11 cellular contexts compared by ENCODE assay signal in the genomic region with DNA sequence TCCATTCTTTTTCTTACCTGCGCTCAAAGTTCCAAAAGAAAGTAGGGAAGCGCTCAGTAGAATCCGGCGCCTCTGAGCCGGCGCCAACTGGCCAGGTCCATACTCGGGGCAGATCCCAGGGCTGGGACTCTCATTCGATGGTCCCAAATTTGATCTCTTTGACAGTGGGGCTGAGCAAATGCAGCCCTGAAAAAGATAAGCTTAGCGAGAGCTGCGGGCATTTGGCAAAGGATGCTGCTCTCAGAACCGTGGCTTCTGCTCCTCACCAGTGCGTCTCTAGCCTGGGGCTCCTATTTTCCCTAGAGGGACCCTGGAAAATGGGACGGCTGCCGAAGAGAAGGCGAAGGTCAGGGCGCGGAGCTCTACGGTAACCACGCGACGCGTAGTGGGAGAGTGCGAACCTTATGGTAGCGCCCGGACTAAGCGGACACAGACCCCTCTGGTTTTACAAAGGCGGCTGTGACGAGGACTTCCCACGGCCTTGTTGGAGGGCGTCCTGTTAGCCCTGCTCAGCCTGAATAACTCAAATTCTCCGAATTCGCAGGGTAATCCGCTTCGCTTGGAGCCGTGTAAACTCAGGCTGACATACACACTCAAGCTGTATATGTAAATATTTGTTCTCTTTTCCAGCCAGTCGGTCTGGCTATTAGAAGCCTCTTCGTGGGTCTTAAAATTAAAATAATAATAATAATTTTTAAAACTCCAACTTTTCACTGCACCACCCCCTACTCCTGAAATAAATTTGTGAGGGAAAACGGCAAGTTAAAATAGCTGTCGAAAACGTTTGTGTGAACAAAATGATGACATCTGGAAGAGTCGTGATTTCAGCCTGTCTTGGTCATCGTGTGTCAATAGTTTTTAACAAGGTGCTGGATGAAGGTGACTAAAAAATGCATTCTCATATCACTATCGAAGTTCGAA. TPM values are rescaled to one million over a fixed set of nuclear protein-coding genes. Genes with fewer than 3 reads are reported as not detected.
DNase-seq lines count a peak whose midpoint lies in the region; ATAC-seq and TF ChIP-seq lines count a peak whose summit lies in the region.
"Had no signal": no experiment of that assay in that cellular context is flagged by ENCODE, and none has a peak within 500 bp of the region (broad histone marks: within the 10 kb centered on the region; RNA-seq: fewer than 3 reads in every experiment).

No MANE protein-coding gene starts in this region.

- H3K27ac ChIP-seq in 22Rv1 (0 out of 2 replicates have a peak overlapping the region, but pooled peaks have one; percentile 26), HUES6 (ENCODE audit: low read depth, low read length) (no peak overlapping the region), ectodermal cell (ENCODE audit: insufficient read depth, low read depth, low read length, poor library complexity, severe bottlenecking) (no peak overlapping the region), foreskin keratinocyte (no peak overlapping the region)

- TF ChIP-seq CTCF in 22Rv1 (IDR thresholded peaks at IDR 0.05) (no peak), foreskin keratinocyte (conservative IDR thresholded peaks at IDR 0.05) (no peak)

- H3K27ac Mint-ChIP-seq in naive thymus-derived CD8-positive, alpha-beta T cell: peak overlapping the region in 2 of 10 donors; percentile 37 to 67

- H3K9ac ChIP-seq in HUES6 (ENCODE audit: low read length): peak overlapping the region; percentile 62

- peaks cover 37% of the 10 kb centered on the region for H3K4me1 ChIP-seq in HUES6 (ENCODE audit: control insufficient read depth, insufficient read depth, low read length)
- H3K4me1 ChIP-seq in ectodermal cell (ENCODE audit: control insufficient read depth, insufficient read depth, low read length): peaks cover 13% of the 10 kb centered on the region
- no peaks in the 10 kb centered on the region for H3K4me1 ChIP-seq in foreskin keratinocyte

- peaks cover 100% of the 10 kb centered on the region for H3K27me3 ChIP-seq in HUES6 (ENCODE audit: control insufficient read depth, insufficient read depth, low read length)
- peaks cover 100% of the 10 kb centered on the region for H3K27me3 ChIP-seq in ectodermal cell (ENCODE audit: control insufficient read depth, insufficient read depth, low read length, poor library complexity, severe bottlenecking)
- H3K27me3 ChIP-seq in foreskin keratinocyte: peaks cover 100% of the 10 kb centered on the region

- peaks cover 61 to 87% (median 73%) of the 10 kb centered on the region in 5 donors for H3K27me3 Mint-ChIP-seq in naive thymus-derived CD8-positive, alpha-beta T cell

- no peak for ATAC-seq in naive thymus-derived CD8-positive, alpha-beta T cell
- no peak for ATAC-seq in foreskin keratinocyte

- H3K4me3 Mint-ChIP-seq in naive thymus-derived CD8-positive, alpha-beta T cell: peak overlapping the region in 9 of 10 donors; percentile 8 to 68 (median 41)

- 2 to 3% methylated on average over 40 to 42 of the region's 44 CpGs for WGBS in ectodermal cell, 2 experiments

- peaks cover 0 to 20% (median 2%) of the 10 kb centered on the region in 9 donors for H3K9me3 Mint-ChIP-seq in naive thymus-derived CD8-positive, alpha-beta T cell

- POLR2A ChIA-PET in naive thymus-derived CD8-positive, alpha-beta T cell (lab: Charles Lee): no interaction called here

- no peaks in the 10 kb centered on the region for H3K9me3 ChIP-seq in HUES6 (ENCODE audit: control insufficient read depth, insufficient read depth, low read depth, low read length)
- H3K9me3 ChIP-seq in ectodermal cell (ENCODE audit: control insufficient read depth, low read length): no peaks in the 10 kb centered on the region

- H3K36me3 Mint-ChIP-seq in naive thymus-derived CD8-positive, alpha-beta T cell: peaks cover 0 to 18% (median 2%) of the 10 kb centered on the region in 3 donors

- H3K36me3 ChIP-seq in HUES6 (ENCODE audit: control insufficient read depth, insufficient read depth, low read length) (no peaks in the 10 kb centered on the region), ectodermal cell (ENCODE audit: control insufficient read depth, insufficient read depth, low read length) (no peaks in the 10 kb centered on the region)

- DNase-seq in naive thymus-derived CD8-positive, alpha-beta T cell: no peak
- DNase-seq in foreskin keratinocyte (no peak), NCI-H82 (lab: John Stamatoyannopoulos, UW) (no peak), inferior parietal cortex (ENCODE audit: extremely low spot score) (no peak), NOMO-1 treated with dmso at 0.1 percent for 144 hours (lab: John Stamatoyannopoulos, UW; ENCODE audit: unreplicated experiment) (no peak)
- DNase-seq: COR-L47 had no signal

- H3K4me1 Mint-ChIP-seq in naive thymus-derived CD8-positive, alpha-beta T cell: peaks cover 6 to 26% (median 18%) of the 10 kb centered on the region in 4 donors

- H3K4me3 ChIP-seq in HUES6 (ENCODE audit: low read depth, low read length): peak overlapping the region; percentile 68
- H3K4me3 ChIP-seq in ectodermal cell (ENCODE audit: insufficient read depth, low read depth, low read length): peak overlapping the region; percentile 36
- H3K4me3 ChIP-seq: lung had no signal

RNA-seq across cellular contexts. Expression of a gene that starts 0.9 kb away (rescaled TPM):
- polyA plus RNA-seq in ectodermal cell (2013, experiment 1 of 4): 0.30 TPM
- not detected for polyA plus RNA-seq in ectodermal cell (2013, experiment 2 of 4)
- 0.43 TPM for polyA plus RNA-seq in ectodermal cell (2013, experiment 3 of 4)
- polyA plus RNA-seq in ectodermal cell (2013, experiment 4 of 4): 0.28 TPM
- total RNA-seq in naive thymus-derived CD8-positive, alpha-beta T cell: not detected
- polyA plus RNA-seq in naive thymus-derived CD8-positive, alpha-beta T cell: not detected
- not detected in 2 replicates for total RNA-seq in foreskin keratinocyte
- not detected in 2 replicates for polyA plus RNA-seq in foreskin keratinocyte
- total RNA-seq: cerebellum had no signal
- polyA plus RNA-seq: lung had no signal
